30 cellular contexts compared by ENCODE assay signal in genomic region chr13:20473139-20473538, GRCh38. TPM values are rescaled to one million over a fixed set of nuclear protein-coding genes. Genes with fewer than 3 reads are reported as not detected.
A peak's percentile ranks its signal among the peaks of the same experiment; 100 is the strongest.
DNase-seq lines count a peak whose midpoint lies in the region; ATAC-seq and TF ChIP-seq lines count a peak whose summit lies in the region.
"Had no signal": no experiment of that assay in that cellular context is flagged by ENCODE, and none has a peak within 500 bp of the region (broad histone marks: within the 10 kb centered on the region; RNA-seq: fewer than 3 reads in every experiment).

No MANE protein-coding gene starts in this region.

- peaks cover 5 to 49% (median 35%) of the 10 kb centered on the region in 4 donors for H3K4me1 Mint-ChIP-seq in CD4-positive, CD25-positive, alpha-beta regulatory T cell

- H3K27ac Mint-ChIP-seq in CD4-positive, CD25-positive, alpha-beta regulatory T cell, result peak overlapping the region; percentile 58 to 99 (median 99)
- H3K27ac Mint-ChIP-seq: activated naive CD4-positive, alpha-beta T cell treated with anti-CD3 and anti-CD28 coated beads for 36 hours; nephron progenitor cell; stimulated activated effector memory CD8-positive, alpha-beta T cell treated with anti-CD3 and anti-CD28 coated beads, Interleukin-12 subunit alpha, Interleukin-12 subunit beta, amount 100 ng/mL, for 72 hours had no signal

- no peak overlapping the region for H3K4me3 ChIP-seq in CD4-positive, CD25-positive, alpha-beta regulatory T cell (ENCODE audit: low read depth, low read length)
- H3K4me3 ChIP-seq in fibroblast of villous mesenchyme (ENCODE audit: low read depth, low read length), result no peak overlapping the region
- H3K4me3 ChIP-seq in neutrophil (ENCODE audit: low read depth in 1 of 2, low read length in 1 of 2), result no peak overlapping the region
- no peak overlapping the region for H3K4me3 ChIP-seq in breast epithelium
- H3K4me3 ChIP-seq: adrenal gland; BLaER1 treated with 17β-estradiol and CSF1 and Interleukin-3, amounts not matched to agents 10 nM and 100 nM; coronary artery; gastroesophageal sphincter; left lung; right atrium auricular region had no signal

- ATAC-seq in CD4-positive, CD25-positive, alpha-beta regulatory T cell (ENCODE audit: low read depth in 2 of 2), result no peak
- ATAC-seq: activated CD8-positive, alpha-beta memory T cell treated with anti-CD3 and anti-CD28 coated beads, Interleukin-2, amount 10 ng/mL, durations not matched to agents 7 days and 5 days; gastroesophageal sphincter; left lung; stimulated activated effector memory CD8-positive, alpha-beta T cell treated with anti-CD3 and anti-CD28 coated beads, Interleukin-12 subunit alpha, Interleukin-12 subunit beta, amount 100 ng/mL, for 72 hours had no signal

- H3K4me3 Mint-ChIP-seq in CD4-positive, CD25-positive, alpha-beta regulatory T cell, result no peak overlapping the region
- H3K4me3 Mint-ChIP-seq: activated CD8-positive, alpha-beta memory T cell treated with anti-CD3 and anti-CD28 coated beads, Interleukin-2, amount 10 ng/mL, durations not matched to agents 7 days and 5 days; activated naive CD4-positive, alpha-beta T cell treated with anti-CD3 and anti-CD28 coated beads for 36 hours; IgD-negative memory B cell; nephron progenitor cell; stimulated activated effector memory CD8-positive, alpha-beta T cell treated with anti-CD3 and anti-CD28 coated beads, Interleukin-12 subunit alpha, Interleukin-12 subunit beta, amount 100 ng/mL, for 72 hours had no signal

- peaks cover 31% of the 10 kb centered on the region for H3K4me1 ChIP-seq in CD4-positive, CD25-positive, alpha-beta regulatory T cell (ENCODE audit: control insufficient read depth, insufficient read depth, low read length, poor library complexity, severe bottlenecking)
- peaks cover 59 to 66% of the 10 kb centered on the region in 2 experiments for H3K4me1 ChIP-seq in neutrophil (ENCODE audit: control insufficient read depth in 1 of 2, insufficient read depth in 1 of 2, low read depth in 1 of 2, low read length in 1 of 2)
- no peaks in the 10 kb centered on the region for H3K4me1 ChIP-seq in breast epithelium
- H3K4me1 ChIP-seq: adrenal gland, gastroesophageal sphincter, parathyroid adenoma, right atrium auricular region had no signal

- no peaks in the 10 kb centered on the region for H3K27me3 Mint-ChIP-seq in CD4-positive, CD25-positive, alpha-beta regulatory T cell
- H3K27me3 Mint-ChIP-seq: activated CD8-positive, alpha-beta memory T cell treated with anti-CD3 and anti-CD28 coated beads, Interleukin-2, amount 10 ng/mL, durations not matched to agents 7 days and 5 days; IgD-negative memory B cell had no signal

- no peaks in the 10 kb centered on the region for H3K27me3 ChIP-seq in CD4-positive, CD25-positive, alpha-beta regulatory T cell (ENCODE audit: control insufficient read depth, insufficient read depth, low read length)
- H3K27me3 ChIP-seq in neutrophil (no peaks in the 10 kb centered on the region), breast epithelium (no peaks in the 10 kb centered on the region)
- H3K27me3 ChIP-seq: adrenal gland; BLaER1 treated with 17β-estradiol and CSF1 and Interleukin-3, amounts not matched to agents 10 nM and 100 nM; gastroesophageal sphincter; left lung; right atrium auricular region had no signal

- no peaks in the 10 kb centered on the region for H3K9me3 ChIP-seq in CD4-positive, CD25-positive, alpha-beta regulatory T cell (ENCODE audit: control insufficient read depth in 2 of 2, low read length in 2 of 2)
- H3K9me3 ChIP-seq in neutrophil (no peaks in the 10 kb centered on the region), breast epithelium (no peaks in the 10 kb centered on the region)
- H3K9me3 ChIP-seq: adrenal gland, gastroesophageal sphincter, left lung, right atrium auricular region had no signal

- H3K36me3 ChIP-seq in CD4-positive, CD25-positive, alpha-beta regulatory T cell (ENCODE audit: control insufficient read depth, insufficient read depth, low read length), result no peaks in the 10 kb centered on the region
- no peaks in the 10 kb centered on the region for H3K36me3 ChIP-seq in neutrophil
- no peaks in the 10 kb centered on the region for H3K36me3 ChIP-seq in breast epithelium
- H3K36me3 ChIP-seq: adrenal gland, left lung, right atrium auricular region had no signal

- no peak for DNase-seq in CD4-positive, CD25-positive, alpha-beta regulatory T cell
- DNase-seq in LHCN-M2 (ENCODE audit: low read depth), result peak; percentile 14
- DNase-seq in fibroblast of villous mesenchyme (ENCODE audit: low read depth), result peak; percentile 26
- no peak for DNase-seq in NCI-H187 (lab: John Stamatoyannopoulos, UW)
- no peak for DNase-seq in activated gamma-delta T cell treated with Interleukin-2 at 50 U/mL for 16 hours
- no peak for DNase-seq in HuH-7.5 (ENCODE audit: low spot score)
- no peak for DNase-seq in breast epithelium (ENCODE audit: low spot score in 2 of 2)
- DNase-seq: activated CD8-positive, alpha-beta memory T cell treated with anti-CD3 and anti-CD28 coated beads, Interleukin-2, amount 10 ng/mL, durations not matched to agents 7 days and 5 days; activated naive CD4-positive, alpha-beta T cell treated with anti-CD3 and anti-CD28 coated beads for 36 hours; adrenal gland; EL; hypothalamus; left lung; midbrain; NCI-H1092; NCI-H187 treated with DMSO at 0.1 percent for 48 hours; NCI-H524 treated with DMSO at 0.1 percent for 48 hours; nephron progenitor cell; SHP77 treated with DMSO at 0.1 percent for 48 hours; stimulated activated CD4-positive, alpha-beta T cell treated with anti-CD3 and anti-CD28 coated beads, Interleukin-12 subunit alpha, Interleukin-12 subunit beta, amount 100 ng/mL, for 4 hours; stimulated activated CD4-positive, alpha-beta T cell treated with anti-CD3 and anti-CD28 coated beads, Interleukin-4, amount 100 ng/mL, for 24 hours; T1000 had no signal

- H3K27ac ChIP-seq in CD4-positive, CD25-positive, alpha-beta regulatory T cell (ENCODE audit: insufficient read depth, low read length, poor library complexity, severe bottlenecking), result peak overlapping the region; percentile 86
- H3K27ac ChIP-seq in neutrophil (peak overlapping the region; percentile 98), breast epithelium (no peak overlapping the region)
- H3K27ac ChIP-seq: adrenal gland, coronary artery, gastroesophageal sphincter, left lung, parathyroid adenoma, right atrium auricular region had no signal

- no peak for TF ChIP-seq POLR2A in breast epithelium (IDR thresholded peaks at IDR 0.05)

- TF ChIP-seq CTCF in fibroblast of villous mesenchyme (IDR thresholded peaks at IDR 0.05; ENCODE audit: insufficient read depth, low read depth, low read length), result no peak
- TF ChIP-seq CTCF in neutrophil (IDR thresholded peaks at IDR 0.05), result no peak
- no peak for TF ChIP-seq CTCF in breast epithelium (IDR thresholded peaks at IDR 0.05)

- intact Hi-C loops in breast epithelium (cut with DNase I; ENCODE audit: low total_unique reads), result no loop called here

- peaks cover 10% of the 10 kb centered on the region for H3K36me3 Mint-ChIP-seq in CD4-positive, CD25-positive, alpha-beta regulatory T cell

- H3K9me3 Mint-ChIP-seq in CD4-positive, CD25-positive, alpha-beta regulatory T cell, result no peaks in the 10 kb centered on the region
- H3K9me3 Mint-ChIP-seq: activated naive CD4-positive, alpha-beta T cell treated with anti-CD3 and anti-CD28 coated beads for 36 hours; IgD-negative memory B cell; nephron progenitor cell; stimulated activated effector memory CD8-positive, alpha-beta T cell treated with anti-CD3 and anti-CD28 coated beads, Interleukin-12 subunit alpha, Interleukin-12 subunit beta, amount 100 ng/mL, for 72 hours had no signal

RNA-seq across cellular contexts. Expression of gene CRYL1, which starts 52.5 kb away (rescaled TPM):
- total RNA-seq in CD4-positive, CD25-positive, alpha-beta regulatory T cell, result 16.2 TPM
- polyA plus RNA-seq in CD4-positive, CD25-positive, alpha-beta regulatory T cell, result 10 to 100 TPM; 45.8 to 55.0 (median 53.7) TPM
- total RNA-seq in LHCN-M2 (2014; rRNA removed) (11.5 and 13.0 TPM in 2 replicates), fibroblast of villous mesenchyme (4.7 and 7.4 TPM in 2 replicates), breast epithelium (10 to 100 TPM; 27.5 to 68.3 (median 29.0) TPM)
- 12.1 TPM for polyA plus RNA-seq in LHCN-M2 (2012)

Comparison
In these comparisons a context has a peak if more than half of its experiments do, and no peak if none do; other contexts are left out.
1. DNase-seq: peak in LHCN-M2 (single experiment) and fibroblast of villous mesenchyme (single experiment); none in CD4-positive, CD25-positive, alpha-beta regulatory T cell (0 of 3), NCI-H187 (0 of 2), activated gamma-delta T cell treated with Interleukin-2 at 50 U/mL for 16 hours (single experiment), HuH-7.5 (single experiment) and breast epithelium (0 of 2).
2. H3K27ac ChIP-seq: peak in CD4-positive, CD25-positive, alpha-beta regulatory T cell (single experiment) and neutrophil (single experiment); none in breast epithelium (0 of 2).